In genomic region chr2:101827246-101827645, GRCh38 we compare ENCODE assay signal across 8 cellular contexts.
A peak's percentile ranks its signal among the peaks of the same experiment; 100 is the strongest.
DNase-seq lines count a peak whose midpoint lies in the region; TF ChIP-seq lines count a peak whose summit lies in the region.
"Had no signal": no experiment of that assay in that cellular context is flagged by ENCODE, and none has a peak within 500 bp of the region (broad histone marks: within the 10 kb centered on the region; RNA-seq: fewer than 3 reads in every experiment).

No MANE protein-coding gene starts in this region.

- H3K4me1 ChIP-seq in osteoblast (ENCODE audit: insufficient read depth, low read length), result peaks cover 83% of the 10 kb centered on the region

- H3K27ac ChIP-seq in osteoblast (ENCODE audit: low read depth, low read length), result peak overlapping the region; percentile 95
- H3K27ac ChIP-seq: neural progenitor cell had no signal

- no peak overlapping the region for H2AFZ ChIP-seq in osteoblast (ENCODE audit: low read length)
- H2AFZ ChIP-seq: neural progenitor cell had no signal

- no peaks in the 10 kb centered on the region for H3K27me3 ChIP-seq in osteoblast (ENCODE audit: insufficient read depth, low read length)
- H3K27me3 ChIP-seq: neural progenitor cell had no signal

- H3K4me2 ChIP-seq in osteoblast (ENCODE audit: insufficient read depth, low read length), result peak overlapping the region; percentile 67
- H3K4me2 ChIP-seq: neural progenitor cell had no signal

- DNase-seq in ELF-1 (ENCODE audit: low read depth, low spot score), result peak; percentile 21
- DNase-seq in RPMI7951 (ENCODE audit: low read depth), result peak; percentile 97
- peak; percentile 93 for DNase-seq in epithelial cell of esophagus (ENCODE audit: low read depth)
- peak; percentile 85 for DNase-seq in osteoblast (ENCODE audit: insufficient read length, low spot score, missing footprints)
- no peak for DNase-seq in NCI-H446 treated with DMSO at 0.1 percent for 48 hours (lab: John Stamatoyannopoulos, UW)
- DNase-seq in NCI-H1930 (lab: John Stamatoyannopoulos, UW), result no peak
- DNase-seq in UCSD-AML1 (lab: John Stamatoyannopoulos, UW; ENCODE audit: unreplicated experiment), result no peak

- H3K79me2 ChIP-seq in osteoblast (ENCODE audit: insufficient read depth, low read length), result peaks cover 83% of the 10 kb centered on the region

- no peak for TF ChIP-seq CTCF in epithelial cell of esophagus (IDR thresholded peaks at IDR 0.05; ENCODE audit: insufficient read depth, low read depth, low read length, missing control alignments)
- no peak for TF ChIP-seq CTCF in osteoblast (IDR thresholded peaks at IDR 0.05; ENCODE audit: extremely low read depth, low read depth, low read length)

- H3K4me3 ChIP-seq in epithelial cell of esophagus (ENCODE audit: low read length) (no peak overlapping the region), osteoblast (ENCODE audit: insufficient read depth, low read length) (peak overlapping the region; percentile 34)
- H3K4me3 ChIP-seq: neural progenitor cell had no signal

- H4K20me1 ChIP-seq in osteoblast (ENCODE audit: insufficient read depth, low read length), result peaks cover 24% of the 10 kb centered on the region

- H3K36me3 ChIP-seq in osteoblast (ENCODE audit: insufficient read depth, low read length), result peaks cover 49% of the 10 kb centered on the region

- no peaks in the 10 kb centered on the region for H3K9me3 ChIP-seq in osteoblast (ENCODE audit: low read depth, low read length)

Comparison
In these comparisons a context has a peak if more than half of its experiments do, and no peak if none do; other contexts are left out.
1. DNase-seq: peak in ELF-1 (single experiment), RPMI7951 (single experiment), epithelial cell of esophagus (single experiment) and osteoblast (single experiment); none in NCI-H446 treated with DMSO at 0.1 percent for 48 hours (single experiment), NCI-H1930 (0 of 2) and UCSD-AML1 (single experiment).